Comparison of ENCODE assay signal across 29 cellular contexts in the genomic region with DNA sequence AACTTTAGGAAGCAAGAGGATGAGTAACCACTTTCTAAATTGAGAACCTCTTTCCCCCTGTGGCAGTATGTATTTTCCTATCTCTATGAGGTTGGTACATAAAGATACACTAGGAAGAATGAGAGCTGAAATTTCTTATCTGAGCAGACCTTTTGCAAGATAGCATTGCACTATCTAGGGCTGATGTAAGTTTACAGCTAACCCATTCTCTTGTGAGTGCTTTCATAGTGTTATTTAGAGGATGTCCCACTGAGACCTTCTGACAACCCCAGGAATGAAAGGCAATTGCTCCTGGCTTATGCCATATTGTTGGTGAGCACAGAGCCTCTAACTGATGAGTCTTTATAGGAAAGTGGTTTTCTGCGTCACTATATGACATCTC.
"Had no signal": no experiment of that assay in that cellular context is flagged by ENCODE, and none has a peak within 500 bp of the region (broad histone marks: within the 10 kb centered on the region; RNA-seq: fewer than 3 reads in every experiment).

No MANE protein-coding gene starts in this region.

- ATAC-seq: activated CD8-positive, alpha-beta T cell treated with anti-CD3 and anti-CD28 coated beads for 36 hours; activated naive CD8-positive, alpha-beta T cell treated with anti-CD3 and anti-CD28 coated beads, Interleukin-2, amount 50 U/mL, for 24 hours; activated T-cell treated with anti-CD3 and anti-CD28 coated beads, Interleukin-2, amount 50 U/mL, for 4 hours; activated T-helper 17 cell treated with anti-CD3 and anti-CD28 coated beads, Interleukin-2, amount 50 U/mL, for 72 hours; effector memory CD8-positive, alpha-beta T cell; esophagus mucosa; heart left ventricle; left lobe of liver; lower lobe of right lung; mucosa of descending colon; pancreas; stimulated activated naive B cell treated with anti-CD40 and anti-IgM and Interleukin-4, amounts not matched to agents 10 μg/mL and 1 μg/mL and 100 μg/mL, for 72 hours had no signal

- H3K4me3 ChIP-seq: heart left ventricle, lower lobe of right lung, mucosa of descending colon, pancreas, prostate gland, sigmoid colon, suprapubic skin, tibial nerve had no signal

- H3K27ac Mint-ChIP-seq: activated B cell treated with CpG ODN at 0.5 μM for 24 hours; activated CD8-positive, alpha-beta T cell treated with anti-CD3 and anti-CD28 coated beads for 36 hours; activated naive CD4-positive, alpha-beta T cell treated with anti-CD3 and anti-CD28 coated beads, Interleukin-2, amount 50 U/mL, for 24 hours; activated naive CD8-positive, alpha-beta T cell treated with anti-CD3 and anti-CD28 coated beads, Interleukin-2, amount 50 U/mL, for 24 hours; activated T-helper 17 cell treated with anti-CD3 and anti-CD28 coated beads, Interleukin-2, amount 50 U/mL, for 72 hours; effector memory CD8-positive, alpha-beta T cell; nephron; stimulated activated naive B cell treated with anti-CD40 and anti-IgM and Interleukin-4, amounts not matched to agents 10 μg/mL and 1 μg/mL and 100 μg/mL, for 72 hours had no signal

- H3K4me1 Mint-ChIP-seq: activated B cell treated with CpG ODN at 0.5 μM for 24 hours; activated naive CD4-positive, alpha-beta T cell treated with anti-CD3 and anti-CD28 coated beads, Interleukin-2, amount 50 U/mL, for 24 hours; activated naive CD8-positive, alpha-beta T cell treated with anti-CD3 and anti-CD28 coated beads, Interleukin-2, amount 50 U/mL, for 24 hours; activated T-helper 17 cell treated with anti-CD3 and anti-CD28 coated beads, Interleukin-2, amount 50 U/mL, for 72 hours; nephron; stimulated activated naive B cell treated with anti-CD40 and anti-IgM and Interleukin-4, amounts not matched to agents 10 μg/mL and 1 μg/mL and 100 μg/mL, for 72 hours had no signal

- H3K4me3 Mint-ChIP-seq: activated B cell treated with CpG ODN at 0.5 μM for 24 hours; activated CD8-positive, alpha-beta T cell treated with anti-CD3 and anti-CD28 coated beads for 36 hours; activated naive CD4-positive, alpha-beta T cell treated with anti-CD3 and anti-CD28 coated beads, Interleukin-2, amount 50 U/mL, for 24 hours; activated naive CD8-positive, alpha-beta T cell treated with anti-CD3 and anti-CD28 coated beads, Interleukin-2, amount 50 U/mL, for 24 hours; activated T-cell treated with anti-CD3 and anti-CD28 coated beads, Interleukin-2, amount 50 U/mL, for 4 hours; activated T-helper 17 cell treated with anti-CD3 and anti-CD28 coated beads, Interleukin-2, amount 50 U/mL, for 72 hours; effector memory CD8-positive, alpha-beta T cell; nephron; stimulated activated naive B cell treated with anti-CD40 and anti-IgM and Interleukin-4, amounts not matched to agents 10 μg/mL and 1 μg/mL and 100 μg/mL, for 72 hours had no signal

- H3K9me3 Mint-ChIP-seq: activated naive CD4-positive, alpha-beta T cell treated with anti-CD3 and anti-CD28 coated beads, Interleukin-2, amount 50 U/mL, for 24 hours; nephron had no signal

- DNase-seq: activated B cell treated with CpG ODN at 0.5 μM for 24 hours; activated CD4-positive, alpha-beta T cell treated with anti-CD3 and anti-CD28 coated beads, Interleukin-2, amount 50 U/mL, for 1 hour; activated CD8-positive, alpha-beta T cell treated with anti-CD3 and anti-CD28 coated beads for 36 hours; activated gamma-delta T cell treated with Interleukin-2 at 50 U/mL for 16 hours; activated naive CD8-positive, alpha-beta T cell treated with anti-CD3 and anti-CD28 coated beads, Interleukin-2, amount 50 U/mL, for 24 hours; activated T-cell treated with anti-CD3 and anti-CD28 coated beads, Interleukin-2, amount 50 U/mL, for 4 hours; amygdala; caudate nucleus; cortex of kidney; effector memory CD8-positive, alpha-beta T cell; foreskin fibroblast; heart left ventricle; hypothalamus; kidney glomerular epithelial cell; lower lobe of right lung; mucosa of descending colon; pancreas; sigmoid colon; small intestine; stimulated activated CD4-positive, alpha-beta T cell treated with anti-CD3 and anti-CD28 coated beads, Interleukin-1b, Interleukin-23, amount 100 ng/mL, for 48 hours; stimulated activated naive B cell treated with anti-CD40 and anti-IgM and Interleukin-4, amounts not matched to agents 10 μg/mL and 1 μg/mL and 100 μg/mL, for 72 hours had no signal

- H3K9me3 ChIP-seq: lower lobe of right lung, mucosa of descending colon, pancreas, prostate gland, sigmoid colon, suprapubic skin, tibial nerve had no signal

- H3K36me3 ChIP-seq: heart left ventricle, lower lobe of right lung, pancreas, prostate gland, sigmoid colon, suprapubic skin, tibial nerve had no signal

- H3K27ac ChIP-seq: heart left ventricle, lower lobe of right lung, pancreas, prostate gland, sigmoid colon, suprapubic skin, tibial nerve had no signal

- H3K27me3 ChIP-seq: heart left ventricle, pancreas, sigmoid colon, suprapubic skin, tibial nerve had no signal

- H3K27me3 Mint-ChIP-seq: activated B cell treated with CpG ODN at 0.5 μM for 24 hours; activated CD8-positive, alpha-beta T cell treated with anti-CD3 and anti-CD28 coated beads for 36 hours; activated naive CD4-positive, alpha-beta T cell treated with anti-CD3 and anti-CD28 coated beads, Interleukin-2, amount 50 U/mL, for 24 hours; activated naive CD8-positive, alpha-beta T cell treated with anti-CD3 and anti-CD28 coated beads, Interleukin-2, amount 50 U/mL, for 24 hours; activated T-helper 17 cell treated with anti-CD3 and anti-CD28 coated beads, Interleukin-2, amount 50 U/mL, for 72 hours; effector memory CD8-positive, alpha-beta T cell; stimulated activated naive B cell treated with anti-CD40 and anti-IgM and Interleukin-4, amounts not matched to agents 10 μg/mL and 1 μg/mL and 100 μg/mL, for 72 hours had no signal

- H3K36me3 Mint-ChIP-seq: activated naive CD4-positive, alpha-beta T cell treated with anti-CD3 and anti-CD28 coated beads, Interleukin-2, amount 50 U/mL, for 24 hours; stimulated activated naive B cell treated with anti-CD40 and anti-IgM and Interleukin-4, amounts not matched to agents 10 μg/mL and 1 μg/mL and 100 μg/mL, for 72 hours had no signal

- H3K4me1 ChIP-seq: heart left ventricle, lower lobe of right lung, pancreas, prostate gland, sigmoid colon, suprapubic skin, tibial nerve had no signal
